Comparison of ENCODE assay signal across 29 cellular contexts in genomic region chr4:122007016-122007415, GRCh38. TPM values are rescaled to one million over a fixed set of nuclear protein-coding genes. Genes with fewer than 3 reads are reported as not detected.
"Had no signal": no experiment of that assay in that cellular context is flagged by ENCODE, and none has a peak within 500 bp of the region (broad histone marks: within the 10 kb centered on the region; RNA-seq: fewer than 3 reads in every experiment).

No MANE protein-coding gene starts in this region.

- H3K4me2 ChIP-seq: hepatocyte, smooth muscle cell had no signal

- H3K27ac ChIP-seq: esophagus squamous epithelium, gastrocnemius medialis, heart left ventricle, hepatocyte, prostate gland, right atrium auricular region, stomach, thyroid gland, vagina had no signal

- H3K9me3 Mint-ChIP-seq: effector memory CD8-positive, alpha-beta T cell; mesothelial cell of epicardium; naive thymus-derived CD8-positive, alpha-beta T cell; nephron progenitor cell had no signal

- H3K9me3 ChIP-seq: esophagus squamous epithelium, gastrocnemius medialis, heart left ventricle, prostate gland, right atrium auricular region, stomach, thyroid gland, vagina had no signal

- H3K79me2 ChIP-seq: hepatocyte had no signal

- DNase-seq: dermis blood vessel endothelial cell; effector memory CD8-positive, alpha-beta T cell; erythroblast; esophagus squamous epithelium; gastrocnemius medialis; heart left ventricle; kidney; mesenchymal stem cell; naive thymus-derived CD8-positive, alpha-beta T cell; nephron progenitor cell; nucleus accumbens; stimulated activated CD4-positive, alpha-beta T cell treated with anti-CD3 and anti-CD28 coated beads, Interleukin-12 subunit alpha, Interleukin-12 subunit beta, amount 100 ng/mL, for 4 hours; stimulated activated CD4-positive, alpha-beta T cell treated with anti-CD3 and anti-CD28 coated beads, Interleukin-1b, Interleukin-23, amount 100 ng/mL, for 48 hours; stimulated activated CD4-positive, alpha-beta T cell treated with anti-CD3 and anti-CD28 coated beads, Interleukin-4, amount 100 ng/mL, for 1 hour; stimulated activated CD8-positive, alpha-beta memory T cell treated with anti-CD3 and anti-CD28 coated beads, Interleukin-4, amount 100 ng/mL, for 48 hours; stimulated activated naive CD4-positive, alpha-beta T cell; stomach; thyroid gland; trophoblast cell had no signal

- ATAC-seq: effector memory CD8-positive, alpha-beta T cell; gastrocnemius medialis; heart left ventricle; left lobe of liver; naive thymus-derived CD8-positive, alpha-beta T cell; sciatic nerve had no signal

- H3K4me1 ChIP-seq: esophagus squamous epithelium, gastrocnemius medialis, heart left ventricle, prostate gland, right atrium auricular region, thyroid gland, vagina had no signal

- H3K36me3 Mint-ChIP-seq: mesothelial cell of epicardium; naive thymus-derived CD8-positive, alpha-beta T cell had no signal

- H3K36me3 ChIP-seq: esophagus squamous epithelium, gastrocnemius medialis, heart left ventricle, prostate gland, right atrium auricular region, stomach, thyroid gland, vagina had no signal

- H2AFZ ChIP-seq: hepatocyte had no signal

- H3K27me3 ChIP-seq: gastrocnemius medialis, hepatocyte, right atrium auricular region, thyroid gland, vagina had no signal

- H3K4me3 ChIP-seq: coronary artery, esophagus squamous epithelium, gastrocnemius medialis, heart left ventricle, hepatocyte, prostate gland, right atrium auricular region, smooth muscle cell, stomach, thyroid gland, vagina had no signal

- H3K27ac Mint-ChIP-seq: effector memory CD8-positive, alpha-beta T cell; mesothelial cell of epicardium; naive thymus-derived CD8-positive, alpha-beta T cell; nephron progenitor cell had no signal

- H3K4me1 Mint-ChIP-seq: mesothelial cell of epicardium; naive thymus-derived CD8-positive, alpha-beta T cell had no signal

- H3K4me3 Mint-ChIP-seq: effector memory CD8-positive, alpha-beta T cell; mesothelial cell of epicardium; naive thymus-derived CD8-positive, alpha-beta T cell; nephron progenitor cell had no signal

RNA-seq across cellular contexts. Expression of gene TRPC3, which starts 55.2 kb away (rescaled TPM):
- total RNA-seq: dermis blood vessel endothelial cell; lung microvascular endothelial cell; naive thymus-derived CD8-positive, alpha-beta T cell had no signal
